8 cellular contexts compared by ENCODE assay signal in genomic region chr10:7192831-7193348, GRCh38.
DNase-seq lines count a peak whose midpoint lies in the region; ATAC-seq and TF ChIP-seq lines count a peak whose summit lies in the region.

No MANE protein-coding gene starts in this region.

- DNase-seq in activated CD8-positive, alpha-beta memory T cell treated with anti-CD3 and anti-CD28 coated beads, Interleukin-2, amount 50 U/mL, for 4 hours = peak; percentile 69
- DNase-seq in mucosa of descending colon (no peak), omental fat pad (ENCODE audit: low spot score) (no peak), tibial nerve (ENCODE audit: low spot score in 2 of 2) (no peak)
- peak; percentile 33 to 61 for DNase-seq in stimulated activated CD8-positive, alpha-beta memory T cell treated with anti-CD3 and anti-CD28 coated beads, Interleukin-7, amount 100 ng/mL, for 4 hours (ENCODE audit: low read depth in 2 of 2)

- H3K27me3 ChIP-seq in tibial nerve = no peaks in the 10 kb centered on the region

- TF ChIP-seq CTCF in mucosa of descending colon (IDR thresholded peaks at IDR 0.05) (no peak), omental fat pad (IDR thresholded peaks at IDR 0.05) (no peak), tibial nerve (IDR thresholded peaks at IDR 0.05) (no peak)

- H3K36me3 ChIP-seq in mucosa of descending colon (ENCODE audit: low read depth) = no peaks in the 10 kb centered on the region
- peaks cover 0 to 68% (median 8%) of the 10 kb centered on the region in 3 donors for H3K36me3 ChIP-seq in tibial nerve

- no peaks in the 10 kb centered on the region for H3K9me3 ChIP-seq in mucosa of descending colon
- peaks cover 0 to 9% (median 0%) of the 10 kb centered on the region in 4 donors for H3K9me3 ChIP-seq in tibial nerve

- H3K4me3 ChIP-seq in mucosa of descending colon (no peak overlapping the region), tibial nerve (no peak overlapping the region)

- intact Hi-C loops in mucosa of descending colon (cut with DNase I, micrococcal nuclease) = no loop called here

- H3K27ac ChIP-seq in tibial nerve = no peak overlapping the region

- ATAC-seq in HG03432 (IDR thresholded peaks at IDR 0.05; ENCODE audit: unreplicated experiment) (peak; percentile 33), mucosa of descending colon (peak; percentile 24), GM18517 (IDR thresholded peaks at IDR 0.05; ENCODE audit: unreplicated experiment) (no peak), HG02759 (IDR thresholded peaks at IDR 0.05; ENCODE audit: unreplicated experiment) (no peak), omental fat pad (ENCODE audit: low FRiP score) (no peak)

- TF ChIP-seq POLR2A in tibial nerve (IDR thresholded peaks at IDR 0.05) = no peak

- TF ChIP-seq EP300 in tibial nerve (IDR thresholded peaks at IDR 0.05) = no peak

- no peaks in the 10 kb centered on the region for H3K4me1 ChIP-seq in mucosa of descending colon (ENCODE audit: low read depth)
- peaks cover 0 to 15% (median 0%) of the 10 kb centered on the region in 4 donors for H3K4me1 ChIP-seq in tibial nerve

- 86 to 88% methylated on average over 10 of the region's 10 CpGs for WGBS in tibial nerve, 2 donors

Comparison
In these comparisons a context has a peak if more than half of its experiments do, and no peak if none do; other contexts are left out.
1. ATAC-seq: peak in HG03432 (single experiment) and mucosa of descending colon (single experiment); none in GM18517 (single experiment), HG02759 (single experiment) and omental fat pad (single experiment).
2. DNase-seq: peak in activated CD8-positive, alpha-beta memory T cell treated with anti-CD3 and anti-CD28 coated beads, Interleukin-2, amount 50 U/mL, for 4 hours (single experiment) and stimulated activated CD8-positive, alpha-beta memory T cell treated with anti-CD3 and anti-CD28 coated beads, Interleukin-7, amount 100 ng/mL, for 4 hours (2 of 2); none in mucosa of descending colon (0 of 3), omental fat pad (single experiment) and tibial nerve (0 of 2).